In the genomic region with DNA sequence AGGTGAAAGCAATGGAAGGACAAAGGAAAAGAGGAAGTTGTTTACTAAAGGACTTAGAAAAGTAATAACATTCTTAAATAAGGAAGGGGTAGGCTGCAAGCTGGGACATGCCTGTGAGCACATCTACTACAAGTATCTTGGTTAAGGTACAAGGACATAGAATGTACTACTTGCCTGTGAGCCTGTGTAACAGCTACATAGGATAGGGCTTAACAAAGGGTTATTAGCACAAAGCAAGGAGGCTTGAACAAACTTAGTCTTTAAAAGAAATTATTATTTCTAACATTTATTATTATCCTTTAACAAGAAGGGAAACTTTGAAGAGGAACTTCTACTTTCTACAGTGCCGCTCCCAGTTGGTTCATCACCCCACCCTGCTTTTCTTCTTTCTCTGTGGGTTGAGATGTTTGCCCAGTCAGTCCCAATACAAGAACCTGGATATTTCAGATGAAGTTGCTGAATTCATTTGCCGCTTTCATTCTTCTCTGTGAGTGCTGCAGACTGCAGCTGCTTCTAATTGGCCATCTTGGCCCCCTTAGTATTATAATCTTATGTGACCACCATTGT, we compare ENCODE assay signal across 15 cellular contexts.
DNase-seq lines count a peak whose midpoint lies in the region; ATAC-seq, FAIRE-seq and TF ChIP-seq lines count a peak whose summit lies in the region.
"Had no signal": no experiment of that assay in that cellular context is flagged by ENCODE, and none has a peak within 500 bp of the region (broad histone marks: within the 10 kb centered on the region; RNA-seq: fewer than 3 reads in every experiment).

No MANE protein-coding gene starts in this region.

- H3K36me3 Mint-ChIP-seq in activated T-cell treated with anti-CD3 and anti-CD28 coated beads, Interleukin-2, amount 50 U/mL, for 72 hours (ENCODE audit: insufficient read depth in 2 of 2) = peaks cover 15 to 19% of the 10 kb centered on the region in 2 donors
- peaks cover 31 to 52% of the 10 kb centered on the region in 2 donors for H3K36me3 Mint-ChIP-seq in stimulated activated naive B cell treated with anti-CD40 and anti-IgM and Interleukin-4, amounts not matched to agents 10 μg/mL and 1 μg/mL and 100 μg/mL, for 72 hours

- ATAC-seq in activated T-cell treated with anti-CD3 and anti-CD28 coated beads, Interleukin-2, amount 50 U/mL, for 72 hours (replicated peaks in 1 of 2) = no peak
- peak; percentile 43 to 51 for ATAC-seq in stimulated activated naive B cell treated with anti-CD40 and anti-IgM and Interleukin-4, amounts not matched to agents 10 μg/mL and 1 μg/mL and 100 μg/mL, for 72 hours (replicated peaks)
- ATAC-seq: left lung had no signal

- no peak overlapping the region for H3K4me3 Mint-ChIP-seq in activated T-cell treated with anti-CD3 and anti-CD28 coated beads, Interleukin-2, amount 50 U/mL, for 72 hours
- no peak overlapping the region for H3K4me3 Mint-ChIP-seq in stimulated activated naive B cell treated with anti-CD40 and anti-IgM and Interleukin-4, amounts not matched to agents 10 μg/mL and 1 μg/mL and 100 μg/mL, for 72 hours
- H3K4me3 Mint-ChIP-seq: activated CD4-positive, alpha-beta memory T cell treated with anti-CD3 and anti-CD28 coated beads, Interleukin-2, amount 10 ng/mL, durations not matched to agents 7 days and 5 days had no signal

- DNase-seq in activated T-cell treated with anti-CD3 and anti-CD28 coated beads, Interleukin-2, amount 50 U/mL, for 72 hours = no peak
- no peak for DNase-seq in activated T-cell treated with anti-CD3 and anti-CD28 coated beads, Interleukin-2, amount 50 U/mL, for 48 hours
- DNase-seq in MV-4-11 (lab: John Stamatoyannopoulos, UW) = peak; percentile 71
- peak; percentile 72 for DNase-seq in bronchial epithelial cell (ENCODE audit: low read depth)
- no peak for DNase-seq in stimulated activated naive B cell treated with anti-CD40 and anti-IgM and Interleukin-4, amounts not matched to agents 10 μg/mL and 1 μg/mL and 100 μg/mL, for 72 hours
- no peak for DNase-seq in DMS114 treated with DMSO at 0.1 percent for 48 hours (lab: John Stamatoyannopoulos, UW; ENCODE audit: unreplicated experiment)
- DNase-seq in stimulated activated CD4-positive, alpha-beta T cell treated with anti-CD3 and anti-CD28 coated beads, Interleukin-12 subunit alpha, Interleukin-12 subunit beta, amount 100 ng/mL, for 4 hours = no peak
- DNase-seq in activated T-cell treated with anti-CD3 and anti-CD28 coated beads, Interleukin-2, amount 50 U/mL, for 1 hour = no peak
- DNase-seq: activated CD4-positive, alpha-beta memory T cell treated with anti-CD3 and anti-CD28 coated beads, Interleukin-2, amount 10 ng/mL, durations not matched to agents 7 days and 5 days; activated gamma-delta T cell; left lung; NCI-H345 had no signal

- H3K4me3 ChIP-seq in bronchial epithelial cell (ENCODE audit: low read depth, low read length) = no peak overlapping the region
- H3K4me3 ChIP-seq: left lung, tibial artery had no signal

- H3K4me1 Mint-ChIP-seq in activated T-cell treated with anti-CD3 and anti-CD28 coated beads, Interleukin-2, amount 50 U/mL, for 72 hours (ENCODE audit: low read depth) = peaks cover 13% of the 10 kb centered on the region
- H3K4me1 Mint-ChIP-seq in stimulated activated naive B cell treated with anti-CD40 and anti-IgM and Interleukin-4, amounts not matched to agents 10 μg/mL and 1 μg/mL and 100 μg/mL, for 72 hours = peaks cover 18 to 35% of the 10 kb centered on the region in 2 donors

- H3K27ac Mint-ChIP-seq in activated T-cell treated with anti-CD3 and anti-CD28 coated beads, Interleukin-2, amount 50 U/mL, for 72 hours = peak overlapping the region; percentile 31
- no peak overlapping the region for H3K27ac Mint-ChIP-seq in stimulated activated naive B cell treated with anti-CD40 and anti-IgM and Interleukin-4, amounts not matched to agents 10 μg/mL and 1 μg/mL and 100 μg/mL, for 72 hours
- H3K27ac Mint-ChIP-seq: activated CD4-positive, alpha-beta memory T cell treated with anti-CD3 and anti-CD28 coated beads, Interleukin-2, amount 10 ng/mL, durations not matched to agents 7 days and 5 days had no signal

- H3K9me3 Mint-ChIP-seq in activated T-cell treated with anti-CD3 and anti-CD28 coated beads, Interleukin-2, amount 50 U/mL, for 72 hours = peaks cover 0 to under 1% of the 10 kb centered on the region in 2 donors
- H3K9me3 Mint-ChIP-seq in stimulated activated naive B cell treated with anti-CD40 and anti-IgM and Interleukin-4, amounts not matched to agents 10 μg/mL and 1 μg/mL and 100 μg/mL, for 72 hours = peaks cover 0 to 7% of the 10 kb centered on the region in 2 donors
- H3K9me3 Mint-ChIP-seq: activated CD4-positive, alpha-beta memory T cell treated with anti-CD3 and anti-CD28 coated beads, Interleukin-2, amount 10 ng/mL, durations not matched to agents 7 days and 5 days had no signal

- H3K27me3 ChIP-seq in bronchial epithelial cell (ENCODE audit: control insufficient read depth, insufficient read depth, low read length) = no peaks in the 10 kb centered on the region
- H3K27me3 ChIP-seq: left lung, tibial artery had no signal

- no peaks in the 10 kb centered on the region for H3K36me3 ChIP-seq in bronchial epithelial cell (ENCODE audit: control insufficient read depth, insufficient read depth, low read length)

- no peaks in the 10 kb centered on the region for H3K27me3 Mint-ChIP-seq in activated T-cell treated with anti-CD3 and anti-CD28 coated beads, Interleukin-2, amount 50 U/mL, for 72 hours (ENCODE audit: low read depth)
- H3K27me3 Mint-ChIP-seq in stimulated activated naive B cell treated with anti-CD40 and anti-IgM and Interleukin-4, amounts not matched to agents 10 μg/mL and 1 μg/mL and 100 μg/mL, for 72 hours = no peaks in the 10 kb centered on the region
- H3K27me3 Mint-ChIP-seq: activated CD4-positive, alpha-beta memory T cell treated with anti-CD3 and anti-CD28 coated beads, Interleukin-2, amount 10 ng/mL, durations not matched to agents 7 days and 5 days had no signal

- no peak for TF ChIP-seq CTCF in bronchial epithelial cell (IDR thresholded peaks at IDR 0.05; ENCODE audit: insufficient read depth, low read length, severe bottlenecking)

- no peak for FAIRE-seq in bronchial epithelial cell (lab: Jason Lieb, UNC)
- FAIRE-seq: A204.1, endometrium had no signal

Comparison
In these comparisons a context has a peak if more than half of its experiments do, and no peak if none do; other contexts are left out.
1. ATAC-seq: peak in stimulated activated naive B cell treated with anti-CD40 and anti-IgM and Interleukin-4, amounts not matched to agents 10 μg/mL and 1 μg/mL and 100 μg/mL, for 72 hours (2 of 2); none in activated T-cell treated with anti-CD3 and anti-CD28 coated beads, Interleukin-2, amount 50 U/mL, for 72 hours (0 of 2).
2. DNase-seq: peak in MV-4-11 (single experiment) and bronchial epithelial cell (single experiment); none in activated T-cell treated with anti-CD3 and anti-CD28 coated beads, Interleukin-2, amount 50 U/mL, for 72 hours (0 of 2), activated T-cell treated with anti-CD3 and anti-CD28 coated beads, Interleukin-2, amount 50 U/mL, for 48 hours (0 of 2), stimulated activated naive B cell treated with anti-CD40 and anti-IgM and Interleukin-4, amounts not matched to agents 10 μg/mL and 1 μg/mL and 100 μg/mL, for 72 hours (single experiment), DMS114 treated with DMSO at 0.1 percent for 48 hours (single experiment), stimulated activated CD4-positive, alpha-beta T cell treated with anti-CD3 and anti-CD28 coated beads, Interleukin-12 subunit alpha, Interleukin-12 subunit beta, amount 100 ng/mL, for 4 hours (single experiment) and activated T-cell treated with anti-CD3 and anti-CD28 coated beads, Interleukin-2, amount 50 U/mL, for 1 hour (single experiment).